26 cellular contexts compared by ENCODE assay signal in the genomic region with DNA sequence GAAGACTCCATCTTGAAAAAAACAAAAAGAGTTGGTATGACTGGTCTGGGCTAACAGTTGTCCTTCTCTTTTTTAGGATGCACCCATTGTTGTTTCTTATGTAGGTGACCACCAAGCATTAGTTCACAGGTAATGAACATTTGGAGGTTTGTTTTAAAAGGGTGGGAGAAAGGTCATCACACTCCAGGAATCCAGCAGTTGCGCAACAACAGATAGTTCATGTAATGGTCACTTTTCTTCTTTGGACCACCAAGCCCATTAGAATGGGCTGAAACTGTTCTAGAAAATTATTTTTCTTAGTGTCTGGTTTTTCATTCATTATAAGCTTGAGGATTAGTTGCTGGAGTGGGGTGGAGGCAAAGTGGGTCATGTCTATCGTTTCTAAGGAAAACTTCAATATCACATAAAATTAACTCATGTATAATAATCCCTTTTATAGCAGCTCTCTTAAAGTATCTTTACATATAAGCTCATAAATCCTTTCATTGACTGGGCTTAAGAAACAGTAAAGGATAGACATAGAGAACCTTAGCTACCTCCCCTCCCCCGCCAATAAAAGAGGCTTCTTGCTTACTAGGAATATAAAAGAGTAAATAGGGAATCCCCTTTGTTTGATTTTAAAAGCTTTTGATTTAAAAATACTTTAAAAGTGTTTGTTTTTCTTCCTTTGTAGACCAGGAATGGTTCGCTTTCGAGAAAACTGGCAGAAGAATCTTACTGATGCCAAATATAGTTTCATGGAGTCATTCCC. TPM values are rescaled to one million over a fixed set of nuclear protein-coding genes. Genes with fewer than 3 reads are reported as not detected.
DNase-seq lines count a peak whose midpoint lies in the region; ATAC-seq, FAIRE-seq and TF ChIP-seq lines count a peak whose summit lies in the region.
"Had no signal": no experiment of that assay in that cellular context is flagged by ENCODE, and none has a peak within 500 bp of the region (broad histone marks: within the 10 kb centered on the region; RNA-seq: fewer than 3 reads in every experiment).

No MANE protein-coding gene starts in this region.

- H4K20me1 ChIP-seq in HepG2 (ENCODE audit: insufficient read depth, low read length) (no peaks in the 10 kb centered on the region), astrocyte (ENCODE audit: insufficient read depth, low read length) (no peaks in the 10 kb centered on the region)
- H4K20me1 ChIP-seq: BLaER1 treated with 17β-estradiol and CSF1 and Interleukin-3, amounts not matched to agents 10 nM and 100 nM had no signal

- TF ChIP-seq EP300 in HepG2 (IDR thresholded peaks at IDR 0.05; ENCODE audit: low read depth in 2 of 2, low read length in 2 of 2) = no peak
- TF ChIP-seq EP300 in HepG2 (CRISPR knock-in tag; IDR thresholded peaks at IDR 0.05; ENCODE audit: borderline replicate concordance) = no peak
- no peak for TF ChIP-seq EP300 in esophagus muscularis mucosa (IDR thresholded peaks at IDR 0.05)

- ATAC-seq in HepG2 (no peak), right lobe of liver (no peak)

- H3K27me3 ChIP-seq in HepG2 (ENCODE audit: control insufficient read depth in 1 of 2, insufficient read depth in 2 of 2, low read length in 2 of 2) (no peaks in the 10 kb centered on the region), right lobe of liver (no peaks in the 10 kb centered on the region), astrocyte (ENCODE audit: insufficient read depth, low read length) (no peaks in the 10 kb centered on the region), esophagus muscularis mucosa (no peaks in the 10 kb centered on the region)
- H3K27me3 ChIP-seq: BE2C; BLaER1 treated with 17β-estradiol and CSF1 and Interleukin-3, amounts not matched to agents 10 nM and 100 nM had no signal

- H3K4me3 ChIP-seq in HepG2 (replicated peaks in 1 of 3; ENCODE audit: insufficient read depth in 1 of 3, low read depth in 2 of 3, low read length in 3 of 3) (no peak overlapping the region), right lobe of liver (no peak overlapping the region), astrocyte (ENCODE audit: insufficient read depth, low read depth, low read length) (no peak overlapping the region), esophagus muscularis mucosa (no peak overlapping the region)
- H3K4me3 ChIP-seq: BLaER1 treated with 17β-estradiol and CSF1 and Interleukin-3, amounts not matched to agents 10 nM and 100 nM; GM23248 had no signal

- no peak for TF ChIP-seq RAD21 in HepG2 (CRISPR knock-in tag; IDR thresholded peaks at IDR 0.05)

- no peak for TF ChIP-seq POLR2A in HepG2 (IDR thresholded peaks at IDR 0.05; ENCODE audit: insufficient read depth in 1 of 2, low read depth in 2 of 2, low read length in 2 of 2)
- TF ChIP-seq POLR2A in right lobe of liver (IDR thresholded peaks at IDR 0.05) = no peak
- no peak for TF ChIP-seq POLR2A in esophagus muscularis mucosa (IDR thresholded peaks at IDR 0.05; ENCODE audit: low read depth)

- H3K36me3 Mint-ChIP-seq in astrocyte (ENCODE audit: low read depth, unreplicated experiment) (no peaks in the 10 kb centered on the region), osteocyte (ENCODE audit: unreplicated experiment) (peaks cover under 1% of the 10 kb centered on the region)

- H2AFZ ChIP-seq in HepG2 (ENCODE audit: low read length) (no peak overlapping the region), astrocyte (ENCODE audit: low read depth, low read length) (no peak overlapping the region)
- H2AFZ ChIP-seq: GM23248 had no signal

- CTCF ChIA-PET in HepG2 (lab: Yijun Ruan, JAX; ENCODE audit: low intra/inter-chr PET ratio, low total read pairs) = no interaction called here

- H3K27ac ChIP-seq in HepG2 (ENCODE audit: extremely low read length, insufficient read depth, low read length) (no peak overlapping the region), right lobe of liver (no peak overlapping the region), astrocyte (ENCODE audit: low read depth, low read length) (no peak overlapping the region), esophagus muscularis mucosa (replicated peaks in 1 of 4) (no peak overlapping the region)
- H3K27ac ChIP-seq: 22Rv1; BLaER1 treated with 17β-estradiol and CSF1 and Interleukin-3, amounts not matched to agents 10 nM and 100 nM; GM23248 had no signal

- H3K27ac Mint-ChIP-seq in astrocyte (ENCODE audit: unreplicated experiment) (no peak overlapping the region), osteocyte (ENCODE audit: unreplicated experiment) (no peak overlapping the region)
- H3K27ac Mint-ChIP-seq: CD14-positive monocyte; CD4-positive, alpha-beta T cell; H9; HFFc6 had no signal

- in situ Hi-C loops in HepG2 (cut with HindIII; ENCODE audit: extremely low pct_ligation_motif_present, low pct_unique_long_range_greater_than_20kb) (no loop called here), KBM-7 (cut with MboI; ENCODE audit: low pct_unique_long_range_greater_than_20kb, low sequenced_read_pairs) (no loop called here)

- intact Hi-C loops in HepG2 (cut with micrococcal nuclease; ENCODE audit: unreplicated experiment) (no loop called here), right lobe of liver (cut with DNase I) (no loop called here), esophagus muscularis mucosa (cut with DNase I) (no loop called here)

- H3K4me3 Mint-ChIP-seq in astrocyte (ENCODE audit: unreplicated experiment) = no peak overlapping the region
- no peak overlapping the region for H3K4me3 Mint-ChIP-seq in osteocyte (ENCODE audit: unreplicated experiment)
- H3K4me3 Mint-ChIP-seq: CD14-positive monocyte; CD4-positive, alpha-beta T cell; H9; HFFc6 had no signal

- H3K79me2 ChIP-seq in HepG2 (ENCODE audit: insufficient read depth, low read length) = no peaks in the 10 kb centered on the region
- no peaks in the 10 kb centered on the region for H3K79me2 ChIP-seq in astrocyte (ENCODE audit: insufficient read depth, low read length)

- H3K9me3 Mint-ChIP-seq in astrocyte (ENCODE audit: unreplicated experiment) = no peaks in the 10 kb centered on the region
- peaks cover 3% of the 10 kb centered on the region for H3K9me3 Mint-ChIP-seq in osteocyte (ENCODE audit: unreplicated experiment)
- H3K9me3 Mint-ChIP-seq: CD4-positive, alpha-beta T cell; HFFc6 had no signal

- no TSS peak for BruUV-seq in HepG2 (replicated peaks; lab: Mats Ljungman, UMichigan)

- H3K4me1 ChIP-seq in HepG2 (ENCODE audit: insufficient read depth, low read length) (no peaks in the 10 kb centered on the region), right lobe of liver (no peaks in the 10 kb centered on the region), astrocyte (ENCODE audit: insufficient read depth, low read length) (no peaks in the 10 kb centered on the region), esophagus muscularis mucosa (no peaks in the 10 kb centered on the region)
- H3K4me1 ChIP-seq: BE2C; BLaER1 treated with 17β-estradiol and CSF1 and Interleukin-3, amounts not matched to agents 10 nM and 100 nM had no signal

- peaks cover under 1% of the 10 kb centered on the region for H3K27me3 Mint-ChIP-seq in astrocyte (ENCODE audit: low read depth, unreplicated experiment)
- H3K27me3 Mint-ChIP-seq in osteocyte (ENCODE audit: unreplicated experiment) = no peaks in the 10 kb centered on the region
- H3K27me3 Mint-ChIP-seq: CD4-positive, alpha-beta T cell had no signal

- no peak for FAIRE-seq in HepG2 (lab: Jason Lieb, UNC)
- FAIRE-seq in astrocyte (lab: Jason Lieb, UNC) = peak; percentile 13
- FAIRE-seq: A204.1, GM12891 had no signal

- H3K9me3 ChIP-seq in HepG2 (ENCODE audit: low read length) (no peaks in the 10 kb centered on the region), right lobe of liver (no peaks in the 10 kb centered on the region), astrocyte (ENCODE audit: insufficient read depth, low read depth, low read length) (no peaks in the 10 kb centered on the region), esophagus muscularis mucosa (no peaks in the 10 kb centered on the region)
- H3K9me3 ChIP-seq: BE2C; BLaER1 treated with 17β-estradiol and CSF1 and Interleukin-3, amounts not matched to agents 10 nM and 100 nM had no signal

- H3K9ac ChIP-seq in HepG2 (ENCODE audit: insufficient read depth, low read depth, low read length) (no peak overlapping the region), astrocyte (ENCODE audit: low read length) (no peak overlapping the region)
- H3K9ac ChIP-seq: BLaER1 treated with 17β-estradiol and CSF1 and Interleukin-3, amounts not matched to agents 10 nM and 100 nM; GM23248 had no signal

- 96% methylated on average over 5 of the region's 5 CpGs for WGBS in HepG2 (ENCODE audit: low lambda C conversion rate)
- 69% methylated on average over 5 of the region's 5 CpGs for WGBS in right lobe of liver (ENCODE audit: insufficient coverage, low coverage, low lambda C conversion rate, missing lambda C conversion rate)
- 82% methylated on average over 5 of the region's 5 CpGs for WGBS in esophagus muscularis mucosa

- POLR2A ChIA-PET in HepG2 (lab: Yijun Ruan, JAX) = no interaction called here

- DNase-seq in HepG2 (ENCODE audit: low spot score) (no peak), right lobe of liver (no peak), astrocyte (ENCODE audit: low read depth) (no peak), osteocyte (ENCODE audit: extremely low spot score, unreplicated experiment) (peak; percentile 8), esophagus muscularis mucosa (ENCODE audit: extremely low spot score) (no peak), KBM-7 (no peak)
- DNase-seq: ACHN; AML-193; BE2C; Calu3; CD4-positive, alpha-beta T cell; COR-L47; DMS53; DMS79 treated with DMSO at 0.1 percent for 48 hours; GF-D8; GM23248; H9; HFFc6 had no signal

- H3K4me1 Mint-ChIP-seq in astrocyte (ENCODE audit: low read depth, unreplicated experiment) (no peaks in the 10 kb centered on the region), osteocyte (ENCODE audit: unreplicated experiment) (no peaks in the 10 kb centered on the region)
- H3K4me1 Mint-ChIP-seq: CD14-positive monocyte, H9 had no signal

- TF ChIP-seq CTCF in HepG2 (CRISPR knock-in tag; IDR thresholded peaks at IDR 0.05) (no peak), right lobe of liver (IDR thresholded peaks at IDR 0.05) (no peak), astrocyte (IDR thresholded peaks at IDR 0.05; ENCODE audit: insufficient read depth, low read depth, low read length) (no peak), osteocyte (IDR thresholded peaks at IDR 0.05) (no peak), esophagus muscularis mucosa (IDR thresholded peaks at IDR 0.05) (no peak)

- H3K4me2 ChIP-seq in HepG2 (ENCODE audit: low read depth, low read length) (no peak overlapping the region), astrocyte (ENCODE audit: low read length) (no peak overlapping the region)
- H3K4me2 ChIP-seq: BLaER1 treated with 17β-estradiol and CSF1 and Interleukin-3, amounts not matched to agents 10 nM and 100 nM had no signal

- H3K36me3 ChIP-seq in HepG2 (replicated peaks in 1 of 2; ENCODE audit: control insufficient read depth in 1 of 2, insufficient read depth in 2 of 2, low read length in 2 of 2) (no peaks in the 10 kb centered on the region), right lobe of liver (no peaks in the 10 kb centered on the region), astrocyte (ENCODE audit: insufficient read depth, low read length) (no peaks in the 10 kb centered on the region), esophagus muscularis mucosa (peaks cover 0 to 22% (median 9%) of the 10 kb centered on the region in 4 donors)
- H3K36me3 ChIP-seq: BE2C had no signal

RNA-seq across cellular contexts. Expression of gene NKAP, which starts 23.5 kb away (rescaled TPM):
- total RNA-seq in HepG2 (2016; rRNA removed; fragmentation: Illumina TruSeq; extraction: Trizol) (6.1 and 9.0 TPM in 2 replicates), right lobe of liver (1 to 10 TPM; 3.3 to 4.4 (median 3.6) TPM), astrocyte (6.5 and 7.1 TPM in 2 replicates), osteocyte (8.3 and 9.7 TPM in 2 replicates), esophagus muscularis mucosa (1 to 10 TPM; 5.3 to 7.1 (median 6.6) TPM)
- total RNA-seq in HepG2 (2016; cell fraction: cytosol; rRNA removed; fragmentation: Illumina TruSeq; extraction: Trizol; ENCODE audit: low read depth) = 1.5 and 1.8 TPM in 2 replicates
- 5.6 and 9.1 TPM in 2 replicates for total RNA-seq in HepG2 (2016; cell fraction: insoluble cytoplasmic fraction; rRNA removed; fragmentation: Illumina TruSeq; extraction: Trizol)
- total RNA-seq in HepG2 (2016; cell fraction: membrane; rRNA removed; fragmentation: Illumina TruSeq; extraction: Trizol) = 2.6 and 3.0 TPM in 2 replicates
- total RNA-seq in HepG2 (2016; cell fraction: nucleus; rRNA removed; fragmentation: Illumina TruSeq; extraction: Trizol) = 3.7 and 4.7 TPM in 2 replicates
- polyA plus RNA-seq in HepG2 (2011; rRNA removed) = 3.3 and 3.6 TPM in 2 replicates
- polyA plus RNA-seq in HepG2 (2011; cell fraction: cytosol; rRNA removed) = 2.7 and 2.8 TPM in 2 replicates
- 2.1 and 2.7 TPM in 2 replicates for polyA plus RNA-seq in HepG2 (2011; cell fraction: nucleus; rRNA removed)
- polyA plus RNA-seq in HepG2 (2012) = 7.0 and 9.9 TPM in 2 replicates
- polyA plus RNA-seq in HepG2 (2016; cell fraction: cytosol; fragmentation: Illumina TruSeq; extraction: Trizol; ENCODE audit: low read depth) = 1.8 and 2.1 TPM in 2 replicates
- 15.5 and 16.8 TPM in 2 replicates for polyA plus RNA-seq in HepG2 (2016; cell fraction: insoluble cytoplasmic fraction; fragmentation: Illumina TruSeq; extraction: Trizol; ENCODE audit: low read depth)
- 3.2 and 3.9 TPM in 2 replicates for polyA plus RNA-seq in HepG2 (2016; cell fraction: membrane; fragmentation: Illumina TruSeq; extraction: Trizol; ENCODE audit: low read depth)
- 7.9 and 8.6 TPM in 2 replicates for polyA plus RNA-seq in HepG2 (2016; cell fraction: nucleus; fragmentation: Illumina TruSeq; extraction: Trizol; ENCODE audit: insufficient read depth, low read depth)
- 1.6 and 2.6 TPM in 2 replicates for polyA minus RNA-seq in HepG2 (2011; rRNA and poly(A)+ RNA removed; ENCODE audit: low replicate concordance)
- 2.5 and 2.9 TPM in 2 replicates for polyA minus RNA-seq in HepG2 (2011; cell fraction: cytosol; rRNA and poly(A)+ RNA removed)
- polyA minus RNA-seq in HepG2 (2011; cell fraction: nucleus; rRNA and poly(A)+ RNA removed) = 3.2 and 5.0 TPM in 2 replicates

RNA-seq across cellular contexts. Expression of gene AKAP14, which starts 24.3 kb away (rescaled TPM):
- total RNA-seq in HepG2 (2016; rRNA removed; fragmentation: Illumina TruSeq; extraction: Trizol) (1.7 and 1.9 TPM in 2 replicates), right lobe of liver (not detected), astrocyte (not detected in 2 replicates), osteocyte (not detected in 2 replicates), esophagus muscularis mucosa (not detected)
- 1.7 TPM in 1 of 2 replicates, not detected in the other for total RNA-seq in HepG2 (2016; cell fraction: cytosol; rRNA removed; fragmentation: Illumina TruSeq; extraction: Trizol; ENCODE audit: low read depth)
- 1.0 and 2.2 TPM in 2 replicates for total RNA-seq in HepG2 (2016; cell fraction: insoluble cytoplasmic fraction; rRNA removed; fragmentation: Illumina TruSeq; extraction: Trizol)
- 1.9 and 2.7 TPM in 2 replicates for total RNA-seq in HepG2 (2016; cell fraction: membrane; rRNA removed; fragmentation: Illumina TruSeq; extraction: Trizol)
- total RNA-seq in HepG2 (2016; cell fraction: nucleus; rRNA removed; fragmentation: Illumina TruSeq; extraction: Trizol) = 1.8 and 1.9 TPM in 2 replicates
- 0.20 TPM in 1 of 2 replicates, not detected in the other for polyA plus RNA-seq in HepG2 (2011; rRNA removed)
- 0.05 TPM in 1 of 2 replicates, not detected in the other for polyA plus RNA-seq in HepG2 (2011; cell fraction: cytosol; rRNA removed)
- not detected in 2 replicates for polyA plus RNA-seq in HepG2 (2011; cell fraction: nucleus; rRNA removed)
- polyA plus RNA-seq in HepG2 (2012) = 0.36 and 0.52 TPM in 2 replicates
- 0.54 and 0.57 TPM in 2 replicates for polyA plus RNA-seq in HepG2 (2016; cell fraction: cytosol; fragmentation: Illumina TruSeq; extraction: Trizol; ENCODE audit: low read depth)
- polyA plus RNA-seq in HepG2 (2016; cell fraction: insoluble cytoplasmic fraction; fragmentation: Illumina TruSeq; extraction: Trizol; ENCODE audit: low read depth) = 1.8 and 1.9 TPM in 2 replicates
- polyA plus RNA-seq in HepG2 (2016; cell fraction: membrane; fragmentation: Illumina TruSeq; extraction: Trizol; ENCODE audit: low read depth) = 0.73 and 1.3 TPM in 2 replicates
- 1.0 and 2.4 TPM in 2 replicates for polyA plus RNA-seq in HepG2 (2016; cell fraction: nucleus; fragmentation: Illumina TruSeq; extraction: Trizol; ENCODE audit: insufficient read depth, low read depth)
- not detected in 2 replicates for polyA minus RNA-seq in HepG2 (2011; rRNA and poly(A)+ RNA removed; ENCODE audit: low replicate concordance)
- polyA minus RNA-seq in HepG2 (2011; cell fraction: cytosol; rRNA and poly(A)+ RNA removed) = not detected in 2 replicates
- polyA minus RNA-seq in HepG2 (2011; cell fraction: nucleus; rRNA and poly(A)+ RNA removed) = not detected in 2 replicates
- total RNA-seq: Calu3; CD4-positive, alpha-beta T cell; Daoy; G401; GM23248; H4; H9; HFFc6 had no signal
- polyA plus RNA-seq: CD14-positive monocyte, GM23248 had no signal

RNA-seq across cellular contexts. Expression of gene NDUFA1, which starts 48.4 kb away (rescaled TPM):
- 167 and 181 TPM in 2 replicates for total RNA-seq in HepG2 (2016; rRNA removed; fragmentation: Illumina TruSeq; extraction: Trizol)
- total RNA-seq in HepG2 (2016; cell fraction: cytosol; rRNA removed; fragmentation: Illumina TruSeq; extraction: Trizol; ENCODE audit: low read depth) = 52.2 and 54.3 TPM in 2 replicates
- total RNA-seq in HepG2 (2016; cell fraction: insoluble cytoplasmic fraction; rRNA removed; fragmentation: Illumina TruSeq; extraction: Trizol) = 179 and 198 TPM in 2 replicates
- 72.9 and 80.9 TPM in 2 replicates for total RNA-seq in HepG2 (2016; cell fraction: membrane; rRNA removed; fragmentation: Illumina TruSeq; extraction: Trizol)
- 85.6 and 89.4 TPM in 2 replicates for total RNA-seq in HepG2 (2016; cell fraction: nucleus; rRNA removed; fragmentation: Illumina TruSeq; extraction: Trizol)
- 102 and 150 TPM in 2 replicates for polyA plus RNA-seq in HepG2 (2011; rRNA removed)
- 56.6 and 77.4 TPM in 2 replicates for polyA plus RNA-seq in HepG2 (2011; cell fraction: cytosol; rRNA removed)
- 15.4 and 22.0 TPM in 2 replicates for polyA plus RNA-seq in HepG2 (2011; cell fraction: nucleus; rRNA removed)
- polyA plus RNA-seq in HepG2 (2012) = 112 and 183 TPM in 2 replicates
- polyA plus RNA-seq in HepG2 (2016; cell fraction: cytosol; fragmentation: Illumina TruSeq; extraction: Trizol; ENCODE audit: low read depth) = 52.3 and 72.1 TPM in 2 replicates
- 160 and 182 TPM in 2 replicates for polyA plus RNA-seq in HepG2 (2016; cell fraction: insoluble cytoplasmic fraction; fragmentation: Illumina TruSeq; extraction: Trizol; ENCODE audit: low read depth)
- 56.0 and 73.0 TPM in 2 replicates for polyA plus RNA-seq in HepG2 (2016; cell fraction: membrane; fragmentation: Illumina TruSeq; extraction: Trizol; ENCODE audit: low read depth)
- polyA plus RNA-seq in HepG2 (2016; cell fraction: nucleus; fragmentation: Illumina TruSeq; extraction: Trizol; ENCODE audit: insufficient read depth, low read depth) = 154 and 155 TPM in 2 replicates
- 12.9 and 43.1 TPM in 2 replicates for polyA minus RNA-seq in HepG2 (2011; rRNA and poly(A)+ RNA removed; ENCODE audit: low replicate concordance)
- 33.2 and 39.7 TPM in 2 replicates for polyA minus RNA-seq in HepG2 (2011; cell fraction: cytosol; rRNA and poly(A)+ RNA removed)
- 14.2 and 16.9 TPM in 2 replicates for polyA minus RNA-seq in HepG2 (2011; cell fraction: nucleus; rRNA and poly(A)+ RNA removed)
- 10 to 100 TPM; 45.9 to 74.1 (median 65.1) TPM for total RNA-seq in right lobe of liver
- total RNA-seq in astrocyte = 105 and 109 TPM in 2 replicates
- total RNA-seq in osteocyte = 85.4 and 87.8 TPM in 2 replicates
- 10 to 100 TPM; 61.1 to 90.9 (median 65.5) TPM for total RNA-seq in esophagus muscularis mucosa

RNA-seq across cellular contexts. Expression of gene RNF113A, which starts 48.5 kb away (rescaled TPM):
- total RNA-seq in HepG2 (2016; rRNA removed; fragmentation: Illumina TruSeq; extraction: Trizol) (15.4 and 21.4 TPM in 2 replicates), right lobe of liver (10 to 100 TPM in 2 of 6 experiments, 1 to 10 TPM in 4; 6.1 to 12.6 (median 7.5) TPM), astrocyte (16.3 and 17.8 TPM in 2 replicates), osteocyte (13.3 and 13.5 TPM in 2 replicates), esophagus muscularis mucosa (10 to 100 TPM in 3 of 4 donors, 1 to 10 TPM in 1; 9.1 to 14.9 (median 12.7) TPM)
- total RNA-seq in HepG2 (2016; cell fraction: cytosol; rRNA removed; fragmentation: Illumina TruSeq; extraction: Trizol; ENCODE audit: low read depth) = 3.8 and 4.1 TPM in 2 replicates
- total RNA-seq in HepG2 (2016; cell fraction: insoluble cytoplasmic fraction; rRNA removed; fragmentation: Illumina TruSeq; extraction: Trizol) = 16.4 and 22.5 TPM in 2 replicates
- 6.0 and 6.6 TPM in 2 replicates for total RNA-seq in HepG2 (2016; cell fraction: membrane; rRNA removed; fragmentation: Illumina TruSeq; extraction: Trizol)
- 7.1 and 7.7 TPM in 2 replicates for total RNA-seq in HepG2 (2016; cell fraction: nucleus; rRNA removed; fragmentation: Illumina TruSeq; extraction: Trizol)
- 14.0 and 16.3 TPM in 2 replicates for polyA plus RNA-seq in HepG2 (2011; rRNA removed)
- 19.6 and 19.7 TPM in 2 replicates for polyA plus RNA-seq in HepG2 (2011; cell fraction: cytosol; rRNA removed)
- 7.3 and 7.5 TPM in 2 replicates for polyA plus RNA-seq in HepG2 (2011; cell fraction: nucleus; rRNA removed)
- polyA plus RNA-seq in HepG2 (2012) = 17.4 and 18.7 TPM in 2 replicates
- 4.0 and 4.2 TPM in 2 replicates for polyA plus RNA-seq in HepG2 (2016; cell fraction: cytosol; fragmentation: Illumina TruSeq; extraction: Trizol; ENCODE audit: low read depth)
- polyA plus RNA-seq in HepG2 (2016; cell fraction: insoluble cytoplasmic fraction; fragmentation: Illumina TruSeq; extraction: Trizol; ENCODE audit: low read depth) = 20.9 and 21.9 TPM in 2 replicates
- 4.3 and 5.6 TPM in 2 replicates for polyA plus RNA-seq in HepG2 (2016; cell fraction: membrane; fragmentation: Illumina TruSeq; extraction: Trizol; ENCODE audit: low read depth)
- polyA plus RNA-seq in HepG2 (2016; cell fraction: nucleus; fragmentation: Illumina TruSeq; extraction: Trizol; ENCODE audit: insufficient read depth, low read depth) = 11.0 and 11.3 TPM in 2 replicates
- polyA minus RNA-seq in HepG2 (2011; rRNA and poly(A)+ RNA removed; ENCODE audit: low replicate concordance) = 5.4 and 9.0 TPM in 2 replicates
- 6.6 and 7.8 TPM in 2 replicates for polyA minus RNA-seq in HepG2 (2011; cell fraction: cytosol; rRNA and poly(A)+ RNA removed)
- polyA minus RNA-seq in HepG2 (2011; cell fraction: nucleus; rRNA and poly(A)+ RNA removed) = 4.9 and 5.0 TPM in 2 replicates
